26 cellular contexts compared by ENCODE assay signal in genomic region chr2:238466242-238466598, GRCh38. TPM values are rescaled to one million over a fixed set of nuclear protein-coding genes. Genes with fewer than 3 reads are reported as not detected.
DNase-seq lines count a peak whose midpoint lies in the region; ATAC-seq and TF ChIP-seq lines count a peak whose summit lies in the region.
"Had no signal": no experiment of that assay in that cellular context is flagged by ENCODE, and none has a peak within 500 bp of the region (broad histone marks: within the 10 kb centered on the region; RNA-seq: fewer than 3 reads in every experiment).

No MANE protein-coding gene starts in this region.

- H3K9me3 ChIP-seq in Panc1 (ENCODE audit: control insufficient read depth, insufficient read depth, low read depth, low read length) (0 out of 2 replicates have a peak, but pooled peaks cover 5% of the 10 kb centered on the region), stomach (peaks cover 0 to 4% (median 0%) of the 10 kb centered on the region in 4 donors)
- H3K9me3 ChIP-seq: sigmoid colon had no signal

- intact Hi-C loops in Panc1 (cut with micrococcal nuclease; ENCODE audit: unreplicated experiment) (no loop called here), stomach (cut with DNase I; ENCODE audit: low total_unique reads) (no loop called here)

- ATAC-seq in Panc1 (peak; percentile 50; the same call in 1 of the 2 replicates), HG03442 (IDR thresholded peaks at IDR 0.05; ENCODE audit: unreplicated experiment) (no peak), GM19395 (IDR thresholded peaks at IDR 0.05; ENCODE audit: unreplicated experiment) (no peak)
- ATAC-seq: activated CD8-positive, alpha-beta T cell treated with anti-CD3 and anti-CD28 coated beads, Interleukin-2, amount 10 ng/mL, durations not matched to agents 7 days and 5 days; gastroesophageal sphincter; naive thymus-derived CD8-positive, alpha-beta T cell had no signal

- in situ Hi-C loops in Panc1 (cut with HindIII; ENCODE audit: low pct_unique_long_range_greater_than_20kb, low sequenced_read_pairs) = no loop called here

- no peaks in the 10 kb centered on the region for H3K36me3 ChIP-seq in Panc1 (ENCODE audit: control insufficient read depth, insufficient read depth, low read length)
- no peaks in the 10 kb centered on the region for H3K36me3 ChIP-seq in stomach
- H3K36me3 ChIP-seq: gastroesophageal sphincter, sigmoid colon had no signal

- BruUV-seq in Panc1 (replicated peaks; lab: Mats Ljungman, UMichigan) = no TSS peak

- TF ChIP-seq CTCF in Panc1 (IDR thresholded peaks at IDR 0.05) (no peak), stomach (IDR thresholded peaks at IDR 0.05) (no peak)

- no peak overlapping the region for H3K27ac ChIP-seq in Panc1 (ENCODE audit: low read length)
- no peak overlapping the region for H3K27ac ChIP-seq in stomach
- H3K27ac ChIP-seq: 22Rv1, gastroesophageal sphincter, parathyroid adenoma, sigmoid colon had no signal

- 42 to 70% (median 60%) methylated on average over 3 to 10 of the region's 10 CpGs for WGBS in stomach, 5 donors

- no peak for TF ChIP-seq EP300 in stomach (IDR thresholded peaks at IDR 0.05)

- H3K27me3 ChIP-seq in Panc1 (ENCODE audit: control insufficient read depth, insufficient read depth, low read length) (no peaks in the 10 kb centered on the region), stomach (no peaks in the 10 kb centered on the region)
- H3K27me3 ChIP-seq: gastroesophageal sphincter, sigmoid colon had no signal

- CTCF ChIA-PET in Panc1 (lab: Charles Lee) = no interaction called here

- H3K4me3 ChIP-seq in Panc1 (ENCODE audit: low read depth in 2 of 2, low read length in 2 of 2) = no peak overlapping the region
- H3K4me3 ChIP-seq in stomach = no peak overlapping the region
- H3K4me3 ChIP-seq: gastroesophageal sphincter, sigmoid colon had no signal

- no peaks in the 10 kb centered on the region for H3K4me1 ChIP-seq in Panc1 (ENCODE audit: control insufficient read depth, insufficient read depth, low read length)
- H3K4me1 ChIP-seq in stomach = no peaks in the 10 kb centered on the region
- H3K4me1 ChIP-seq: gastroesophageal sphincter, parathyroid adenoma had no signal

- DNase-seq in DMS153 (lab: John Stamatoyannopoulos, UW) (peak; percentile 18), DMS153 treated with DMSO at 0.1 percent for 48 hours (lab: John Stamatoyannopoulos, UW; ENCODE audit: unreplicated experiment) (no peak), NCI-H2029 (lab: John Stamatoyannopoulos, UW) (peak; percentile 13), Panc1 (ENCODE audit: low read depth, low spot score) (no peak), stomach (peak; percentile 22), mucosa of gallbladder (ENCODE audit: low spot score) (no peak)
- DNase-seq: activated CD4-positive, CD25-positive, alpha-beta regulatory T cell treated with anti-CD3 and anti-CD28 coated beads, Interleukin-2, amount 50 U/mL, for 72 hours; activated effector memory CD4-positive, alpha-beta T cell treated with anti-CD3 and anti-CD28 coated beads, Interleukin-2, amount 50 U/mL, for 16 hours; CD4-positive, alpha-beta memory T cell; central memory CD4-positive, alpha-beta T cell; GDM1; islet precursor cell; KG1; NCI-H1930; NCI-H748 treated with DMSO at 0.1 percent for 48 hours; OCI-M1; SHP77; sigmoid colon; stimulated activated CD4-positive, alpha-beta T cell treated with anti-CD3 and anti-CD28 coated beads, Interleukin-15, amount 100 ng/mL, for 24 hours had no signal

- no peak for TF ChIP-seq POLR2A in stomach (IDR thresholded peaks at IDR 0.05)

- POLR2A ChIA-PET in Panc1 (lab: Charles Lee) = no interaction called here

RNA-seq across cellular contexts. Expression of gene ASB1, which starts 39.5 kb away (rescaled TPM):
- total RNA-seq in Panc1 (2021; ENCODE audit: unreplicated experiment) (57.3 TPM), stomach (10 to 100 TPM; 10.7 to 36.8 (median 20.6) TPM), mucosa of gallbladder (24.9 TPM)
- polyA plus RNA-seq in Panc1 (2012; ENCODE audit: insufficient read length) = 52.1 TPM
- 10 to 100 TPM; 15.4 to 20.6 (median 16.5) TPM for polyA plus RNA-seq in stomach

Comparison
In these comparisons a context has a peak if more than half of its experiments do, and no peak if none do; other contexts are left out.
1. DNase-seq: peak in DMS153 (single experiment), NCI-H2029 (single experiment) and stomach (single experiment); none in DMS153 treated with DMSO at 0.1 percent for 48 hours (single experiment), Panc1 (single experiment) and mucosa of gallbladder (single experiment).